Comparison of ENCODE assay signal across 29 cellular contexts in the genomic region with DNA sequence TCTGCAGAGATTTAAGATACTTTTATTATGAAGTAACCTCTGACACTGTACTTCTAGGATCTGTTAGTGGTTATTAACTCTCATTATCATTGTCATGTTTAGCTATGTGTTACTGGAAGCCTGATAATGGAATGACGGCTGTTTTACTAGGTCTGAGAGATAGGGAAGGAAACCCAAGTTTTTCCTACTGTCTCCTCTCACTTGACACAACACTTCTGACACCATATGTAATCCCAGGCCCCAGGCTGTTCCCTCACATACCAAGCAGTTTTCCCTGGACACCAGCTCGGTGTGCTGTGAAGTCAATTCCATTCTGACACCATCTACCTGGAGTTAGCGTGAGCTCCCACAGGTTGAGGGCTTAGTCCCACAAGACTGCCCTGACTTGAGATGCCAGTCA.
"Had no signal": no experiment of that assay in that cellular context is flagged by ENCODE, and none has a peak within 500 bp of the region (broad histone marks: within the 10 kb centered on the region; RNA-seq: fewer than 3 reads in every experiment).

No MANE protein-coding gene starts in this region.

- H3K9me3 ChIP-seq: ascending aorta had no signal

- H3K27ac ChIP-seq: ascending aorta, cardiac muscle cell, VCaP had no signal

- H3K4me1 ChIP-seq: ascending aorta had no signal

- H3K27me3 ChIP-seq: ascending aorta, cardiac muscle cell had no signal

- DNase-seq: activated B cell treated with CpG ODN at 0.5 μM for 24 hours; activated CD4-positive, alpha-beta memory T cell treated with anti-CD3 and anti-CD28 coated beads for 36 hours; activated CD4-positive, alpha-beta T cell treated with anti-CD3 and anti-CD28 coated beads for 4 hours; activated CD4-positive, alpha-beta T cell treated with anti-CD3 and anti-CD28 coated beads, Interleukin-2, amount 10 ng/mL, durations not matched to agents 24 days and 14 days; activated CD4-positive, alpha-beta T cell treated with anti-CD3 and anti-CD28 coated beads, Interleukin-2, amount 50 U/mL, for 1 hour; activated CD4-positive, alpha-beta T cell treated with anti-CD3 and anti-CD28 coated beads, Interleukin-2, amount 50 U/mL, for 4 hours; activated CD4-positive, CD25-positive, alpha-beta regulatory T cell treated with anti-CD3 and anti-CD28 coated beads, Interleukin-2, amount 50 U/mL, for 72 hours; activated CD8-positive, alpha-beta memory T cell treated with anti-CD3 and anti-CD28 coated beads, Interleukin-2, amount 50 U/mL, for 4 hours; activated CD8-positive, alpha-beta T cell treated with anti-CD3 and anti-CD28 coated beads for 36 hours; activated effector memory CD4-positive, alpha-beta T cell treated with anti-CD3 and anti-CD28 coated beads, Interleukin-2, amount 50 U/mL, for 16 hours; activated gamma-delta T cell treated with Interleukin-2 at 50 U/mL for 16 hours; activated naive CD4-positive, alpha-beta T cell treated with anti-CD3 and anti-CD28 coated beads, Interleukin-2, amount 10 ng/mL, durations not matched to agents 7 days and 5 days; activated naive CD4-positive, alpha-beta T cell treated with Interleukin-2 at 50 U/mL for 16 hours; activated naive CD8-positive, alpha-beta T cell treated with anti-CD3 and anti-CD28 coated beads, Interleukin-2, amount 10 ng/mL, durations not matched to agents 7 days and 5 days; activated naive CD8-positive, alpha-beta T cell treated with anti-CD3 and anti-CD28 coated beads, Interleukin-2, amount 50 U/mL, for 24 hours; activated T-cell treated with anti-CD3 and anti-CD28 coated beads for 4 hours; activated T-cell treated with anti-CD3 and anti-CD28 coated beads, Interleukin-2, amount 50 U/mL, for 1 hour; activated T-cell treated with anti-CD3 and anti-CD28 coated beads, Interleukin-2, amount 50 U/mL, for 4 hours; activated T-cell treated with anti-CD3 and anti-CD28 coated beads, Interleukin-2, amount 50 U/mL, for 72 hours; amygdala; anterior cingulate cortex; central memory CD4-positive, alpha-beta T cell; T-cell; T-helper 2 cell; T-helper 9 cell had no signal

- H3K4me3 ChIP-seq: ascending aorta, cardiac muscle cell had no signal

- ATAC-seq: activated CD8-positive, alpha-beta T cell treated with anti-CD3 and anti-CD28 coated beads for 36 hours; activated naive CD8-positive, alpha-beta T cell treated with anti-CD3 and anti-CD28 coated beads, Interleukin-2, amount 50 U/mL, for 24 hours; activated T-cell treated with anti-CD3 and anti-CD28 coated beads, Interleukin-2, amount 50 U/mL, for 4 hours; activated T-cell treated with anti-CD3 and anti-CD28 coated beads, Interleukin-2, amount 50 U/mL, for 72 hours; activated T-helper 17 cell treated with anti-CD3 and anti-CD28 coated beads, Interleukin-2, amount 50 U/mL, for 72 hours; T-cell had no signal

- H3K36me3 ChIP-seq: cardiac muscle cell had no signal
